In the genomic region with DNA sequence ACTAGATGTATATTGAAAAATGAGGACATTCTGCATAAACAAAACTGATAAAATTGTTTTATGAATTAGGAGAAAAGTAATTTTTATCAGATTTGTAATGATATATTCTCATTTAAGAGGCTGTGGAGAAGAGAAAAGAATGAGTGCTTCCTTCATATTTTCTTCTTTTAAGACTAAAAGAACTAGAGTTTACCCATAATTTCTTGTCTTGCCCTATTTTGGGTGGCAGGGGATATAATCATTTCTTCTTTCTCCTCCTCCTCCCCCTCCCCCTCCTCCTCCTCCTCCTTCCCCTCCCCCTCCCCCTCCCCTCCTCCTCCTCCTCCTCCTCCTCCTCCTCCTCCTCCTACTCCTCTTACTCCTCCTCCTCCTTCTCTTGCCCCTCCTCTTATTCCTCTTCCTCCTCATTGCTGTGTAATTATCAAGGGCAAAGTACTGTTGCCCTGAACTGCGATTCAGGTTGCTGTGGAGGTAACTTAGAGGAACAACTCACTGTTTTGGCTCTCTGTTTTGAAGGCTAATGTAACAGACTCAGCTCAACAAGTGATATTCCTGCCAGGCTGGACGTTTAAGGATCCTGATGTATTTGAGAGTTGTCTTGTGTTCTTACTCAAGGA, we compare ENCODE assay signal across 30 cellular contexts.
"Had no signal": no experiment of that assay in that cellular context is flagged by ENCODE, and none has a peak within 500 bp of the region (broad histone marks: within the 10 kb centered on the region; RNA-seq: fewer than 3 reads in every experiment).

No MANE protein-coding gene starts in this region.

- H3K9me3 Mint-ChIP-seq: neural crest cell had no signal

- DNase-seq: hippocampal formation; kidney glomerular epithelial cell; left cardiac atrium; left ventricle myocardium inferior; mesendoderm; midbrain; naive thymus-derived CD8-positive, alpha-beta T cell; nucleus accumbens; pancreas; posterior cingulate gyrus; retina; right cardiac atrium; sigmoid colon; stimulated activated CD4-positive, alpha-beta T cell treated with anti-CD3 and anti-CD28 coated beads, Interleukin-1b, Interleukin-23, amount 100 ng/mL, for 48 hours; stimulated activated CD4-positive, alpha-beta T cell treated with anti-CD3 and anti-CD28 coated beads, Interleukin-2, amount 100 ng/mL, for 48 hours; stimulated activated CD4-positive, alpha-beta T cell treated with anti-CD3 and anti-CD28 coated beads, Interleukin-4, amount 100 ng/mL, for 4 hours; stimulated activated CD8-positive, alpha-beta memory T cell treated with anti-CD3 and anti-CD28 coated beads, Interleukin-4, amount 100 ng/mL, for 48 hours; stimulated activated naive CD4-positive, alpha-beta T cell treated with Interleukin-2 at 50 U/mL for 16 hours; stimulated activated naive CD8-positive, alpha-beta T cell treated with anti-CD3 and anti-CD28 coated beads, Interleukin-15, amount 100 ng/mL, for 72 hours; substantia nigra; upper lobe of left lung had no signal

- H3K4me2 ChIP-seq: smooth muscle cell had no signal

- H3K4me3 Mint-ChIP-seq: naive thymus-derived CD8-positive, alpha-beta T cell; nephron; neural crest cell; stimulated activated memory B cell treated with anti-CD40 and anti-IgM and Interleukin-4, amounts not matched to agents 10 μg/mL and 1 μg/mL and 100 μg/mL, for 72 hours; stimulated activated naive CD8-positive, alpha-beta T cell treated with anti-CD3 and anti-CD28 coated beads, Interleukin-15, amount 100 ng/mL, for 72 hours had no signal

- FAIRE-seq: keratinocyte, pancreas had no signal

- H3K4me1 ChIP-seq: left ventricle myocardium inferior, pancreas, prostate gland, sigmoid colon, tibial nerve, upper lobe of left lung, vagina had no signal

- H3K27ac Mint-ChIP-seq: naive thymus-derived CD8-positive, alpha-beta T cell; nephron; stimulated activated memory B cell treated with anti-CD40 and anti-IgM and Interleukin-4, amounts not matched to agents 10 μg/mL and 1 μg/mL and 100 μg/mL, for 72 hours; stimulated activated naive CD8-positive, alpha-beta T cell treated with anti-CD3 and anti-CD28 coated beads, Interleukin-15, amount 100 ng/mL, for 72 hours had no signal

- H3K27ac ChIP-seq: left ventricle myocardium inferior, pancreas, prostate gland, sigmoid colon, tibial nerve, upper lobe of left lung, vagina had no signal

- H3K9me3 ChIP-seq: left ventricle myocardium inferior, pancreas, prostate gland, tibial nerve, upper lobe of left lung, vagina had no signal

- H3K4me3 ChIP-seq: left ventricle myocardium inferior, lung, pancreas, prostate gland, sigmoid colon, smooth muscle cell, tibial nerve, upper lobe of left lung, vagina had no signal

- H3K27me3 Mint-ChIP-seq: naive thymus-derived CD8-positive, alpha-beta T cell; stimulated activated memory B cell treated with anti-CD40 and anti-IgM and Interleukin-4, amounts not matched to agents 10 μg/mL and 1 μg/mL and 100 μg/mL, for 72 hours; stimulated activated naive CD8-positive, alpha-beta T cell treated with anti-CD3 and anti-CD28 coated beads, Interleukin-15, amount 100 ng/mL, for 72 hours had no signal

- H3K36me3 Mint-ChIP-seq: stimulated activated memory B cell treated with anti-CD40 and anti-IgM and Interleukin-4, amounts not matched to agents 10 μg/mL and 1 μg/mL and 100 μg/mL, for 72 hours had no signal

- H3K36me3 ChIP-seq: left ventricle myocardium inferior, pancreas, prostate gland, sigmoid colon, tibial nerve, upper lobe of left lung, vagina had no signal

- ATAC-seq: left cardiac atrium; naive thymus-derived CD8-positive, alpha-beta T cell; pancreas; right cardiac atrium; stimulated activated memory B cell treated with anti-CD40 and anti-IgM and Interleukin-4, amounts not matched to agents 10 μg/mL and 1 μg/mL and 100 μg/mL, for 72 hours; stimulated activated naive CD8-positive, alpha-beta T cell treated with anti-CD3 and anti-CD28 coated beads, Interleukin-15, amount 100 ng/mL, for 72 hours had no signal

- H3K4me1 Mint-ChIP-seq: nephron; neural crest cell; stimulated activated memory B cell treated with anti-CD40 and anti-IgM and Interleukin-4, amounts not matched to agents 10 μg/mL and 1 μg/mL and 100 μg/mL, for 72 hours had no signal

- H3K27me3 ChIP-seq: pancreas, sigmoid colon, tibial nerve, upper lobe of left lung, vagina had no signal
